7 cellular contexts compared by ENCODE assay signal in the genomic region with DNA sequence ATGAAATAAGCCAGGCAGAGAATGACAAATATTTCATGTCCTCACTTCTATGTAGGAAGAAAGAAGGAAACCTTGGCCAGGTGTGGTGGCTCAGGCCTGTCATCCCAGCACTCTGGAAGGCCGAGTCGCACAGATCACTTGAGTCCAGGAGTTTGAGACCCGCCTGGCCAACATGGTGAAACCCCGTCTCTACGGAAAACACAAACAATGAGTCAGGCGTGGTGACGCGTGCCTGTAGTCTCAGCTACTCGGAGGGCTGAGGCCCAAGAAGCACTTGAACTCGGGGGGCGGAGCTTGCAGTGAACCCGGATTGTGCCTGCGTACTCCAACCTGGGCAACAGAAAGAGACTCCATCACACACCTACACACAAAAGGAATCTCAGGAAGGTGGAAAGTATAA.
DNase-seq lines count a peak whose midpoint lies in the region; ATAC-seq and TF ChIP-seq lines count a peak whose summit lies in the region.
"Not testable (repeated sequence)": the region's sequence is repeated elsewhere in the genome, so short reads cannot be mapped to it uniquely, and the experiment has no call there.

No MANE protein-coding gene starts in this region.

- not testable (repeated sequence) for H4K91ac ChIP-seq in H9 (ENCODE audit: insufficient read length, low read depth, low read length); trophoblast cell (ENCODE audit: low read depth, low read length)

- H3K4me2 ChIP-seq in H9 (ENCODE audit: insufficient read depth, insufficient read length, low read length); trophoblast cell (ENCODE audit: low read length): not testable (repeated sequence)

- in situ Hi-C loops in Caki2 (cut with HindIII; ENCODE audit: low pct_unique_long_range_greater_than_20kb, low sequenced_read_pairs) = not testable (repeated sequence)

- H2BK5ac ChIP-seq in H9 (ENCODE audit: insufficient read length, low read length); trophoblast cell (ENCODE audit: low read depth, low read length, poor library complexity): not testable (repeated sequence)

- ATAC-seq in lower lobe of right lung, upper lobe of right lung: not testable (repeated sequence)

- H2BK120ac ChIP-seq in H9 (ENCODE audit: low read depth, low read length, poor library complexity, severe bottlenecking); trophoblast cell (ENCODE audit: insufficient read depth, low read length, poor library complexity): not testable (repeated sequence)

- H3K23ac ChIP-seq in H9 (ENCODE audit: insufficient read length, low read depth, low read length); trophoblast cell (ENCODE audit: low read length): not testable (repeated sequence)

- H4K12ac ChIP-seq in trophoblast cell (ENCODE audit: low read depth, low read length) = not testable (repeated sequence)

- not testable (repeated sequence) for H3K4me1 Mint-ChIP-seq in H9; activated CD4-positive, alpha-beta T cell treated with anti-CD3 and anti-CD28 coated beads, Interleukin-2, amount 10 ng/mL, durations not matched to agents 24 days and 14 days

- not testable (repeated sequence) for H3K27ac ChIP-seq in H9 (ENCODE audit: insufficient read length, low read depth, low read length); lower lobe of right lung; trophoblast cell (ENCODE audit: low read depth, low read length); upper lobe of right lung

- not testable (repeated sequence) for H3K9me3 ChIP-seq in H9 (ENCODE audit: control insufficient read depth, low read depth, low read length); lower lobe of right lung; trophoblast cell (ENCODE audit: insufficient read depth, low read depth, low read length); upper lobe of right lung

- not testable (repeated sequence) for H3K79me1 ChIP-seq in H9 (ENCODE audit: insufficient read depth, low read depth, low read length, poor library complexity, severe bottlenecking); trophoblast cell (ENCODE audit: low read length)

- H2AK5ac ChIP-seq in H9 (ENCODE audit: insufficient read length, low read length); trophoblast cell (ENCODE audit: low read length): not testable (repeated sequence)

- not testable (repeated sequence) for H4K20me1 ChIP-seq in H9 (ENCODE audit: control insufficient read depth, insufficient read depth, insufficient read length)

- not testable (repeated sequence) for H3K4ac ChIP-seq in H9 (ENCODE audit: low read depth, low read length); trophoblast cell (ENCODE audit: low read depth, low read length)

- not testable (repeated sequence) for H2AFZ ChIP-seq in H9 (ENCODE audit: low read length); trophoblast cell (ENCODE audit: insufficient read depth, low read length, poor library complexity)

- not testable (repeated sequence) for H3K18ac ChIP-seq in H9 (ENCODE audit: insufficient read length, low read depth, low read length); trophoblast cell (ENCODE audit: low read length)

- not testable (repeated sequence) for H3K4me3 ChIP-seq in lower lobe of right lung; trophoblast cell (ENCODE audit: low read depth, low read length); upper lobe of right lung

- H3K36me3 Mint-ChIP-seq in H9 (ENCODE audit: insufficient read depth in 1 of 3, low read depth in 3 of 3); activated CD4-positive, alpha-beta T cell treated with anti-CD3 and anti-CD28 coated beads, Interleukin-2, amount 10 ng/mL, durations not matched to agents 24 days and 14 days (ENCODE audit: low read depth): not testable (repeated sequence)

- intact Hi-C loops in activated CD4-positive, alpha-beta T cell treated with anti-CD3 and anti-CD28 coated beads, Interleukin-2, amount 10 ng/mL, durations not matched to agents 24 days and 14 days (cut with micrococcal nuclease); lower lobe of right lung (cut with DNase I); upper lobe of right lung (cut with DNase I): not testable (repeated sequence)

- H3K27me3 Mint-ChIP-seq in H9 (ENCODE audit: low read depth) = peaks cover 34% of the 10 kb centered on the region
- not testable (repeated sequence) for H3K27me3 Mint-ChIP-seq in activated CD4-positive, alpha-beta T cell treated with anti-CD3 and anti-CD28 coated beads, Interleukin-2, amount 10 ng/mL, durations not matched to agents 24 days and 14 days

- not testable (repeated sequence) for TF ChIP-seq CTCF in H9 (conservative IDR thresholded peaks at IDR 0.05); lower lobe of right lung (IDR thresholded peaks at IDR 0.05); upper lobe of right lung (IDR thresholded peaks at IDR 0.05)

- no CpG with 5 or more reads among the region's 13 CpGs for WGBS in H9 (ENCODE audit: extremely low coverage, insufficient read length, low lambda C conversion rate)
- WGBS in trophoblast cell (ENCODE audit: extremely low coverage, insufficient coverage, insufficient read length) = no CpG with 5 or more reads among the region's 13 CpGs

- peaks cover 22 to 69% of the 10 kb centered on the region in 2 experiments for H3K9me3 Mint-ChIP-seq in H9
- H3K9me3 Mint-ChIP-seq in activated CD4-positive, alpha-beta T cell treated with anti-CD3 and anti-CD28 coated beads, Interleukin-2, amount 10 ng/mL, durations not matched to agents 24 days and 14 days = not testable (repeated sequence)

- H3K9ac ChIP-seq in H9 (ENCODE audit: extremely low read depth, insufficient read length, low read length); trophoblast cell (ENCODE audit: low read length): not testable (repeated sequence)

- H3K56ac ChIP-seq in H9 (ENCODE audit: insufficient read length, low read depth, low read length) = not testable (repeated sequence)

- not testable (repeated sequence) for H3K4me1 ChIP-seq in H9 (ENCODE audit: insufficient read depth, low read length); lower lobe of right lung; trophoblast cell (ENCODE audit: control insufficient read depth in 1 of 2, insufficient read depth in 2 of 2, low read length in 2 of 2); upper lobe of right lung

- not testable (repeated sequence) for H3K36me3 ChIP-seq in lower lobe of right lung; trophoblast cell (ENCODE audit: control insufficient read depth in 1 of 2, insufficient read depth in 2 of 2, low read length in 2 of 2); upper lobe of right lung

- not testable (repeated sequence) for H3T11ph ChIP-seq in H9 (ENCODE audit: low read length)

- not testable (repeated sequence) for H3K14ac ChIP-seq in H9 (ENCODE audit: insufficient read depth, low read length); trophoblast cell (ENCODE audit: low read length)

- H3K79me2 ChIP-seq in H9 (ENCODE audit: insufficient read depth, low read length); trophoblast cell (ENCODE audit: control insufficient read depth, insufficient read depth, low read length, poor library complexity): not testable (repeated sequence)

- H3K27ac Mint-ChIP-seq in H9; activated CD4-positive, alpha-beta T cell treated with anti-CD3 and anti-CD28 coated beads, Interleukin-2, amount 10 ng/mL, durations not matched to agents 24 days and 14 days: not testable (repeated sequence)

- not testable (repeated sequence) for H2BK15ac ChIP-seq in H9 (ENCODE audit: low read depth, low read length)

- not testable (repeated sequence) for H3K4me3 Mint-ChIP-seq in H9; activated CD4-positive, alpha-beta T cell treated with anti-CD3 and anti-CD28 coated beads, Interleukin-2, amount 10 ng/mL, durations not matched to agents 24 days and 14 days

- not testable (repeated sequence) for H2BK12ac ChIP-seq in H9 (ENCODE audit: insufficient read length, low read depth, low read length); trophoblast cell (ENCODE audit: low read length)

- not testable (repeated sequence) for H2BK20ac ChIP-seq in H9 (ENCODE audit: low read depth, low read length, poor library complexity, severe bottlenecking)

- H4K5ac ChIP-seq in H9 (ENCODE audit: insufficient read length, low read depth, low read length) = not testable (repeated sequence)

- DNase-seq in Caki2 (ENCODE audit: low read depth) (peak; percentile 6), H9 (peak; percentile 30), RKO (ENCODE audit: low spot score) (peak; percentile 35), lower lobe of right lung (peak; percentile 79), trophoblast cell (peak; percentile 85), upper lobe of right lung (peak; percentile 86)
- DNase-seq in activated CD4-positive, alpha-beta T cell treated with anti-CD3 and anti-CD28 coated beads, Interleukin-2, amount 10 ng/mL, durations not matched to agents 24 days and 14 days = peak; percentile 16

- H4K8ac ChIP-seq in H9 (replicated peaks; ENCODE audit: insufficient read length, low read depth, low read length); trophoblast cell (ENCODE audit: low read depth, low read length): not testable (repeated sequence)

- not testable (repeated sequence) for H3K27me3 ChIP-seq in H9 (ENCODE audit: insufficient read depth, low read length); lower lobe of right lung (ENCODE audit: low read depth); trophoblast cell (ENCODE audit: insufficient read depth, low read length); upper lobe of right lung

- H3K23me2 ChIP-seq in H9 (ENCODE audit: insufficient read length, low read depth, low read length, poor library complexity, severe bottlenecking) = not testable (repeated sequence)

Comparison
In these comparisons a context has a peak if more than half of its experiments do, and no peak if none do; other contexts are left out.
1. DNase-seq: peak in every context shown above with its lines; median percentile 86 in upper lobe of right lung; 85 in trophoblast cell; 79 in lower lobe of right lung; 35 in RKO; 30 in H9; 16 in activated CD4-positive, alpha-beta T cell treated with anti-CD3 and anti-CD28 coated beads, Interleukin-2, amount 10 ng/mL, durations not matched to agents 24 days and 14 days; 6 in Caki2.